Comparison of ENCODE assay signal across 2 cellular contexts in the genomic region with DNA sequence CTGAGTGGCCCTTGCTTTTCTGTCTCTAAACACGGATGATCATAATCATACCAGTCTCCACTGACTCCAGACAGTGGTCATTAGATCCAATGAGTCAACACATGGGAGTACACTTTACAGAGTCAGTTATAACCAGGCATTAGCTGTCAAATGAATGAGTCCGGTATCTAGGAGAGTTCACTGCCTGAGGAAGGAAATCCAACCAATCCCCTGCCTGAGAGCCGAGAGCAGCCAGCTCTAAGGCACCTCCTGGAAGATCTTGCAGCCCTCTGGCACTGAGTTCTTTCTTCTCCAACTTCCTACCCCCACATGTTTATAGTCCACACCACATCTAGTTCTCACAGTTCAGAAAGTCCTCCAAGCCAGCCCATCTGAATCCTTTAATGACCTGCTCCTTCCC.
TF ChIP-seq lines count a peak whose summit lies in the region.

No MANE protein-coding gene starts in this region.

TF ChIP-seq in SK-N-SH treated with all-trans-retinoic acid at 6 μM for 48 hours, 23 proteins besides CTCF, POLR2A, EP300 and RAD21 (continued from another document):
- TF ChIP-seq, protein P1, sequence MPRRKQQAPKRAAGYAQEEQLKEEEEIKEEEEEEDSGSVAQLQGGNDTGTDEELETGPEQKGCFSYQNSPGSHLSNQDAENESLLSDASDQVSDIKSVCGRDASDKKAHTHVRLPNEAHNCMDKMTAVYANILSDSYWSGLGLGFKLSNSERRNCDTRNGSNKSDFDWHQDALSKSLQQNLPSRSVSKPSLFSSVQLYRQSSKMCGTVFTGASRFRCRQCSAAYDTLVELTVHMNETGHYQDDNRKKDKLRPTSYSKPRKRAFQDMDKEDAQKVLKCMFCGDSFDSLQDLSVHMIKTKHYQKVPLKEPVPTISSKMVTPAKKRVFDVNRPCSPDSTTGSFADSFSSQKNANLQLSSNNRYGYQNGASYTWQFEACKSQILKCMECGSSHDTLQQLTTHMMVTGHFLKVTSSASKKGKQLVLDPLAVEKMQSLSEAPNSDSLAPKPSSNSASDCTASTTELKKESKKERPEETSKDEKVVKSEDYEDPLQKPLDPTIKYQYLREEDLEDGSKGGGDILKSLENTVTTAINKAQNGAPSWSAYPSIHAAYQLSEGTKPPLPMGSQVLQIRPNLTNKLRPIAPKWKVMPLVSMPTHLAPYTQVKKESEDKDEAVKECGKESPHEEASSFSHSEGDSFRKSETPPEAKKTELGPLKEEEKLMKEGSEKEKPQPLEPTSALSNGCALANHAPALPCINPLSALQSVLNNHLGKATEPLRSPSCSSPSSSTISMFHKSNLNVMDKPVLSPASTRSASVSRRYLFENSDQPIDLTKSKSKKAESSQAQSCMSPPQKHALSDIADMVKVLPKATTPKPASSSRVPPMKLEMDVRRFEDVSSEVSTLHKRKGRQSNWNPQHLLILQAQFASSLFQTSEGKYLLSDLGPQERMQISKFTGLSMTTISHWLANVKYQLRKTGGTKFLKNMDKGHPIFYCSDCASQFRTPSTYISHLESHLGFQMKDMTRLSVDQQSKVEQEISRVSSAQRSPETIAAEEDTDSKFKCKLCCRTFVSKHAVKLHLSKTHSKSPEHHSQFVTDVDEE (CRISPR knock-in tag; IDR thresholded peaks at IDR 0.05), result no peak
- TF ChIP-seq RARB (CRISPR knock-in tag; IDR thresholded peaks at IDR 0.05), result no peak
- TF ChIP-seq OSR1 (CRISPR knock-in tag; IDR thresholded peaks at IDR 0.05), result no peak
- no peak for TF ChIP-seq ZFP30 (CRISPR knock-in tag; IDR thresholded peaks at IDR 0.05)
- no peak for TF ChIP-seq ZNF8 (CRISPR knock-in tag; IDR thresholded peaks at IDR 0.05)
- TF ChIP-seq ISL1 (CRISPR knock-in tag; IDR thresholded peaks at IDR 0.05), result no peak
- TF ChIP-seq SNAI2 (CRISPR knock-in tag; IDR thresholded peaks at IDR 0.05), result no peak
- TF ChIP-seq TOX (CRISPR knock-in tag; IDR thresholded peaks at IDR 0.05; ENCODE audit: borderline replicate concordance), result no peak
- TF ChIP-seq, protein P2, sequence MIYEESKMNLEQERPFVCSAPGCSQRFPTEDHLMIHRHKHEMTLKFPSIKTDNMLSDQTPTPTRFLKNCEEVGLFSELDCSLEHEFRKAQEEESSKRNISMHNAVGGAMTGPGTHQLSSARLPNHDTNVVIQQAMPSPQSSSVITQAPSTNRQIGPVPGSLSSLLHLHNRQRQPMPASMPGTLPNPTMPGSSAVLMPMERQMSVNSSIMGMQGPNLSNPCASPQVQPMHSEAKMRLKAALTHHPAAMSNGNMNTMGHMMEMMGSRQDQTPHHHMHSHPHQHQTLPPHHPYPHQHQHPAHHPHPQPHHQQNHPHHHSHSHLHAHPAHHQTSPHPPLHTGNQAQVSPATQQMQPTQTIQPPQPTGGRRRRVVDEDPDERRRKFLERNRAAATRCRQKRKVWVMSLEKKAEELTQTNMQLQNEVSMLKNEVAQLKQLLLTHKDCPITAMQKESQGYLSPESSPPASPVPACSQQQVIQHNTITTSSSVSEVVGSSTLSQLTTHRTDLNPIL (CRISPR knock-in tag; IDR thresholded peaks at IDR 0.05; ENCODE audit: low read depth), result no peak
- no peak for TF ChIP-seq GLIS3 (CRISPR knock-in tag; IDR thresholded peaks at IDR 0.05)
- TF ChIP-seq ZFP3 (CRISPR knock-in tag; IDR thresholded peaks at IDR 0.05), result no peak
- no peak for TF ChIP-seq CSDC2 (CRISPR knock-in tag; IDR thresholded peaks at IDR 0.05)
- TF ChIP-seq PPARA (CRISPR knock-in tag; IDR thresholded peaks at IDR 0.05; ENCODE audit: borderline replicate concordance), result no peak
- TF ChIP-seq ZC3H10 (CRISPR knock-in tag; IDR thresholded peaks at IDR 0.05), result no peak
- no peak for TF ChIP-seq ZNF565 (CRISPR knock-in tag; conservative IDR thresholded peaks at IDR 0.05; ENCODE audit: low read depth)

TF ChIP-seq in SK-N-SH, 30 proteins besides CTCF, POLR2A, EP300 and RAD21 (continued from another document):
- TF ChIP-seq, protein P3, sequence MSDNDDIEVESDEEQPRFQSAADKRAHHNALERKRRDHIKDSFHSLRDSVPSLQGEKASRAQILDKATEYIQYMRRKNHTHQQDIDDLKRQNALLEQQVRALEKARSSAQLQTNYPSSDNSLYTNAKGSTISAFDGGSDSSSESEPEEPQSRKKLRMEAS (IDR thresholded peaks at IDR 0.05; ENCODE audit: low read depth), result no peak
- no peak for TF ChIP-seq FOXJ3 (CRISPR knock-in tag; IDR thresholded peaks at IDR 0.05)
- TF ChIP-seq RXRA (IDR thresholded peaks at IDR 0.05; ENCODE audit: borderline replicate concordance, low read depth), result no peak
- TF ChIP-seq, protein P4, sequence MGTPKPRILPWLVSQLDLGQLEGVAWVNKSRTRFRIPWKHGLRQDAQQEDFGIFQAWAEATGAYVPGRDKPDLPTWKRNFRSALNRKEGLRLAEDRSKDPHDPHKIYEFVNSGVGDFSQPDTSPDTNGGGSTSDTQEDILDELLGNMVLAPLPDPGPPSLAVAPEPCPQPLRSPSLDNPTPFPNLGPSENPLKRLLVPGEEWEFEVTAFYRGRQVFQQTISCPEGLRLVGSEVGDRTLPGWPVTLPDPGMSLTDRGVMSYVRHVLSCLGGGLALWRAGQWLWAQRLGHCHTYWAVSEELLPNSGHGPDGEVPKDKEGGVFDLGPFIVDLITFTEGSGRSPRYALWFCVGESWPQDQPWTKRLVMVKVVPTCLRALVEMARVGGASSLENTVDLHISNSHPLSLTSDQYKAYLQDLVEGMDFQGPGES (IDR thresholded peaks at IDR 0.05; ENCODE audit: low read depth, low read length), result no peak
- TF ChIP-seq FOXM1 (IDR thresholded peaks at IDR 0.05; ENCODE audit: low read depth), result no peak
- TF ChIP-seq RFX5 (IDR thresholded peaks at IDR 0.05; ENCODE audit: low read length), result no peak
- no peak for TF ChIP-seq GABPA (IDR thresholded peaks at IDR 0.05; ENCODE audit: low read depth)
- no peak for TF ChIP-seq NRF1 (IDR thresholded peaks at IDR 0.05; ENCODE audit: low read depth, low read length)
- no peak for TF ChIP-seq FOSL2 (IDR thresholded peaks at IDR 0.05; ENCODE audit: borderline replicate concordance, low read depth)
- TF ChIP-seq POLR2AphosphoS5 (IDR thresholded peaks at IDR 0.05; ENCODE audit: low read depth, low read length), result no peak
- TF ChIP-seq EZH2phosphoT487 (IDR thresholded peaks at IDR 0.05; ENCODE audit: borderline replicate concordance, low read depth), result no peak
TF ChIP-seq in SK-N-SH: peak in this region for 0.
